Comparison of ENCODE assay signal across 25 cellular contexts in the genomic region with DNA sequence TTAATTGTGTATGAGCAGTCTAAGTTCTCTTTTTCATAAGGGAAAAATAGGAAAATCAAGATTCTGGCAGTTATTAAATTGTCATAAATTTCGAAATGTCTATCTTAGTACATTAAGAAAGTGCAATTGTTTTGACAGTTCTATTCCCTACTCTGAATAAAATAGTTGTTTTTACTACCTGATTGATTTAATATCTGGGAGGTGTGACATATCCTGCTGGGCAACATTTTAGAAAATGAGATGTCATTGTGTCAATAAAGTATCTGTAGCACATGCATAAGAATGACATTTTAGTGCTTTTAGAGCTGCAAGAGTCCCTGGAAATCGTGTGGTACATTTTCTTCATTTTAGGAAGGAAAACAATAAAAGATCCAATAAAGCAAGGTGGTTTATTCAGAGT.
"Had no signal": no experiment of that assay in that cellular context is flagged by ENCODE, and none has a peak within 500 bp of the region (broad histone marks: within the 10 kb centered on the region; RNA-seq: fewer than 3 reads in every experiment).

No MANE protein-coding gene starts in this region.

- H3K27me3 Mint-ChIP-seq: dendritic cell treated with granulocyte-macrophage colony-stimulating factor and Interleukin-4, amounts not matched to agents 40 ng/mL and 50 ng/mL, for 4 days; effector memory CD8-positive, alpha-beta T cell; naive B cell had no signal

- H3K4me3 ChIP-seq: colonic mucosa, esophagus squamous epithelium, gastrocnemius medialis, heart right ventricle, left lung, lower lobe of right lung, mucosa of descending colon had no signal

- H3K27ac Mint-ChIP-seq: dendritic cell treated with granulocyte-macrophage colony-stimulating factor and Interleukin-4, amounts not matched to agents 40 ng/mL and 50 ng/mL, for 4 days; effector memory CD8-positive, alpha-beta T cell; endodermal cell; mesothelial cell of epicardium; naive B cell had no signal

- H3K36me3 ChIP-seq: colonic mucosa, esophagus squamous epithelium, gastrocnemius medialis, heart right ventricle, left lung, lower lobe of right lung had no signal

- H3K4me1 Mint-ChIP-seq: naive B cell had no signal

- H3K36me3 Mint-ChIP-seq: naive B cell had no signal

- ATAC-seq: effector memory CD8-positive, alpha-beta T cell; esophagus mucosa; gastrocnemius medialis; heart right ventricle; left cardiac atrium; left lung; left ventricle myocardium superior; lower lobe of right lung; mucosa of descending colon had no signal

- H3K4me1 ChIP-seq: colonic mucosa, esophagus squamous epithelium, gastrocnemius medialis, heart right ventricle, left lung, lower lobe of right lung had no signal

- H3K27ac ChIP-seq: colonic mucosa, epithelial cell of prostate, esophagus squamous epithelium, gastrocnemius medialis, heart right ventricle, left lung, lower lobe of right lung had no signal

- H3K4me3 Mint-ChIP-seq: dendritic cell treated with granulocyte-macrophage colony-stimulating factor and Interleukin-4, amounts not matched to agents 40 ng/mL and 50 ng/mL, for 4 days; effector memory CD8-positive, alpha-beta T cell; endodermal cell; mesothelial cell of epicardium; naive B cell had no signal

- DNase-seq: colonic mucosa; cortex of kidney; effector CD8-positive, alpha-beta T cell; effector memory CD8-positive, alpha-beta T cell; endodermal cell; erythroblast; esophagus squamous epithelium; foreskin fibroblast; foreskin melanocyte; gastrocnemius medialis; glutamatergic neuron; head of caudate nucleus; heart right ventricle; hippocampal formation; left cardiac atrium; left lung; left ventricle myocardium superior; lower lobe of right lung; mesenchymal stem cell; mucosa of descending colon; naive B cell had no signal

- H3K9me3 Mint-ChIP-seq: endodermal cell had no signal

- H3K27me3 ChIP-seq: colonic mucosa, esophagus squamous epithelium, gastrocnemius medialis, heart right ventricle, left lung had no signal

- H3K9me3 ChIP-seq: colonic mucosa, esophagus squamous epithelium, gastrocnemius medialis, heart right ventricle, left lung, lower lobe of right lung, mucosa of descending colon had no signal
